19 cellular contexts compared by ENCODE assay signal in the genomic region with DNA sequence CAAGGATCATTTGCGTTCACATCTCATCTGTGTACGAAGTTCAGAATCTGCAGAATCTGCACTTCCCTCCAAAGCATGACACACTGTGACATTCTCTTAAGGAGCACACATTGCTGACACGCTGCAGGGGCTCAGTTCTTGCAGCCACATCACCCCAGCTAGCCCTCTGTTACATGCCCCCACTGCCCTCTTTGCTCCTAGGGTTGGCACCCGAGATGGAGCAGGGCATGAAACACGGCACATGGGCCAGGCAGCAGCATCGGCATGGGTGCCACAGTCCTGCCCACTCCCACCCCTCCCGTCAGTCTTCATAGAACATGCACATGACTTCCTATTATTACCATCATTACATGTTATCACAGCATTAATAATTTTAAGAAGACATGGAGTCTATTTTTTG.
"Had no signal": no experiment of that assay in that cellular context is flagged by ENCODE, and none has a peak within 500 bp of the region (broad histone marks: within the 10 kb centered on the region; RNA-seq: fewer than 3 reads in every experiment).

No MANE protein-coding gene starts in this region.

- DNase-seq: Karpas-422, KG1, MG63, NCI-H1092 treated with DMSO at 0.1 percent for 48 hours, NCI-H1436, NCI-H187, NCI-H2029, NCI-H2081 treated with DMSO at 0.1 percent for 48 hours, NCI-H2171, NCI-H226, NCI-H446, NCI-H510A, NCI-H524 treated with DMSO at 0.1 percent for 48 hours, NCI-H69, NCI-H774, Right ventricle myocardium superior, RPMI8226, SIG-M5, SK-N-SH had no signal

- H3K4me3 ChIP-seq: MG63 had no signal

- H3K27me3 ChIP-seq: MG63 had no signal

- H3K9ac ChIP-seq: SK-N-SH had no signal

- H3K9me3 ChIP-seq: MG63, SK-N-SH had no signal

- H3K4me2 ChIP-seq: SK-N-SH had no signal
